In genomic region chr2:168060956-168061750, GRCh38 we compare ENCODE assay signal across 15 cellular contexts.
DNase-seq lines count a peak whose midpoint lies in the region; FAIRE-seq and TF ChIP-seq lines count a peak whose summit lies in the region.
"Had no signal": no experiment of that assay in that cellular context is flagged by ENCODE, and none has a peak within 500 bp of the region (broad histone marks: within the 10 kb centered on the region; RNA-seq: fewer than 3 reads in every experiment).

No MANE protein-coding gene starts in this region.

- TF ChIP-seq CTCF in HFF-Myc (IDR thresholded peaks at IDR 0.05; ENCODE audit: low read depth, low read length, missing control alignments) (no peak), bronchial epithelial cell (IDR thresholded peaks at IDR 0.05; ENCODE audit: insufficient read depth, low read length, severe bottlenecking) (no peak), endothelial cell (IDR thresholded peaks at IDR 0.05; ENCODE audit: unreplicated experiment) (no peak), dorsolateral prefrontal cortex (IDR thresholded peaks at IDR 0.05 in 54 of 56, conservative IDR thresholded peaks at IDR 0.05 in 2 of 56; ENCODE audit: low read depth in 1 of 56, partially characterized antibody in 56 of 56) (no peak)

- H2AFZ ChIP-seq in ACC112 (ENCODE audit: low read length, unreplicated experiment): no peak overlapping the region
- H2AFZ ChIP-seq: parathyroid adenoma had no signal

- H3K27me3 Mint-ChIP-seq in endothelial cell (ENCODE audit: unreplicated experiment): peaks cover 2% of the 10 kb centered on the region
- H3K27me3 Mint-ChIP-seq: type B pancreatic cell had no signal

- peaks cover 5% of the 10 kb centered on the region for H3K4me1 ChIP-seq in ACC112 (ENCODE audit: control insufficient read depth, insufficient read depth, low read length, unreplicated experiment)
- H3K4me1 ChIP-seq: parathyroid adenoma had no signal

- no peaks in the 10 kb centered on the region for H3K9me3 Mint-ChIP-seq in endothelial cell (ENCODE audit: unreplicated experiment)
- H3K9me3 Mint-ChIP-seq: type B pancreatic cell had no signal

- H3K36me3 ChIP-seq in ACC112 (ENCODE audit: insufficient read depth, low read length) (peaks cover 9% of the 10 kb centered on the region; the same call in 1 of the 2 replicates), bronchial epithelial cell (ENCODE audit: control insufficient read depth, insufficient read depth, low read length) (peaks cover 1% of the 10 kb centered on the region)
- H3K36me3 ChIP-seq: BE2C had no signal

- intact Hi-C loops in dorsolateral prefrontal cortex (cut with DNase I): no loop called here

- no peak overlapping the region for H3K27ac Mint-ChIP-seq in endothelial cell (ENCODE audit: unreplicated experiment)
- H3K27ac Mint-ChIP-seq: type B pancreatic cell had no signal

- no peaks in the 10 kb centered on the region for H3K4me1 Mint-ChIP-seq in endothelial cell (ENCODE audit: unreplicated experiment)

- no peaks in the 10 kb centered on the region for H3K36me3 Mint-ChIP-seq in endothelial cell (ENCODE audit: low read depth, unreplicated experiment)

- H3K27me3 ChIP-seq in ACC112 (ENCODE audit: insufficient read depth, low read length) (no peaks in the 10 kb centered on the region), bronchial epithelial cell (ENCODE audit: control insufficient read depth, insufficient read depth, low read length) (no peaks in the 10 kb centered on the region), dorsolateral prefrontal cortex (no peaks in the 10 kb centered on the region)
- H3K27me3 ChIP-seq: BE2C had no signal

- H3K79me2 ChIP-seq in ACC112 (ENCODE audit: control insufficient read depth, insufficient read depth, low read length, unreplicated experiment): no peaks in the 10 kb centered on the region
- H3K79me2 ChIP-seq: parathyroid adenoma had no signal

- H3K27ac ChIP-seq in ACC112 (ENCODE audit: low read depth, low read length) (0 out of 2 replicates have a peak overlapping the region, but pooled peaks have one; percentile 16), dorsolateral prefrontal cortex (peak overlapping the region in 17 of 59 donors; percentile 1 to 57 (median 15))
- H3K27ac ChIP-seq: parathyroid adenoma had no signal

- DNase-seq in HFF-Myc (ENCODE audit: extremely low read depth, low read depth): peak; percentile 14
- peak; percentile 11 for DNase-seq in bronchial epithelial cell (ENCODE audit: low read depth)
- peak; percentile 68 for DNase-seq in kidney tubule cell (ENCODE audit: low spot score)
- DNase-seq in endothelial cell (ENCODE audit: low spot score): no peak
- no peak for DNase-seq in dorsolateral prefrontal cortex
- DNase-seq in anterior cingulate cortex (lab: John Stamatoyannopoulos, UW): no peak
- no peak for DNase-seq in islet precursor cell
- DNase-seq: activated CD4-positive, alpha-beta T cell treated with anti-CD3 and anti-CD28 coated beads for 48 hours; BE2C; NCI-H1092 treated with DMSO at 0.1 percent for 48 hours; NCI-H446; stimulated activated CD8-positive, alpha-beta memory T cell treated with anti-CD3 and anti-CD28 coated beads, Interleukin-4, amount 100 ng/mL, for 48 hours had no signal

- no peak for FAIRE-seq in bronchial epithelial cell (lab: Jason Lieb, UNC)

- H3K4me3 Mint-ChIP-seq in endothelial cell (ENCODE audit: unreplicated experiment): no peak overlapping the region
- H3K4me3 Mint-ChIP-seq: type B pancreatic cell had no signal

- no peak overlapping the region for H3K4me3 ChIP-seq in ACC112 (ENCODE audit: low read depth, low read length)
- H3K4me3 ChIP-seq in HFF-Myc (replicated peaks; ENCODE audit: low read depth, low read length): no peak overlapping the region
- no peak overlapping the region for H3K4me3 ChIP-seq in bronchial epithelial cell (ENCODE audit: low read depth, low read length)
- H3K4me3 ChIP-seq in dorsolateral prefrontal cortex: peak overlapping the region in 1 of 59 donors; percentile 2

Comparison
In these comparisons a context has a peak if more than half of its experiments do, and no peak if none do; other contexts are left out.
1. DNase-seq: peak in HFF-Myc (single experiment), bronchial epithelial cell (single experiment) and kidney tubule cell (single experiment); none in endothelial cell (single experiment), dorsolateral prefrontal cortex (0 of 10), anterior cingulate cortex (0 of 58) and islet precursor cell (single experiment).